20 cellular contexts compared by ENCODE assay signal in the genomic region with DNA sequence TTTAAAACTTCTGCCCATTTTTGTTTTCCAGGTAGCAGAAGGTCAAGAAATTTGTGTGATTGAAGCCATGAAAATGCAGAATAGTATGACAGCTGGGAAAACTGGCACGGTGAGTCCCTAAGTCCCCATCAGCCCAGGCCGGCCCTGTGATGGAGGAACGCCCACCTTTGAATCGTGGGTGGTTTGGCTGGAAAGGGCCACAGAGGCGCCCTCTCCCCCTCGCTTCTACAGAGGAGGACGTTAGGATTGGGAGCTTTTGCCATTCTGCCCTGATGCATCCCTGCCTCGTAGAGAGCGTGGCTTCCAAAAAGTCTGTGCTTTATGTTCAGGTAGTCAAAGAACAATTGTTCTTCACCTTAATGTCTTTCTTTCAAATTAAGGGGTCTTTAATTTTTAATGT.
DNase-seq lines count a peak whose midpoint lies in the region; ATAC-seq lines count a peak whose summit lies in the region.
"Had no signal": no experiment of that assay in that cellular context is flagged by ENCODE, and none has a peak within 500 bp of the region (broad histone marks: within the 10 kb centered on the region; RNA-seq: fewer than 3 reads in every experiment).

No MANE protein-coding gene starts in this region.

- DNase-seq in activated CD8-positive, alpha-beta memory T cell treated with anti-CD3 and anti-CD28 coated beads, Interleukin-2, amount 50 U/mL, for 48 hours, result peak; percentile 20
- DNase-seq in activated CD8-positive, alpha-beta memory T cell treated with anti-CD3 and anti-CD28 coated beads, Interleukin-2, amount 10 ng/mL, durations not matched to agents 7 days and 5 days, result no peak
- no peak for DNase-seq in T-helper 17 cell
- DNase-seq in left lobe of liver (ENCODE audit: low spot score), result peak; percentile 28
- DNase-seq in cardiac septum (ENCODE audit: low spot score), result no peak
- no peak for DNase-seq in cortex of kidney (lab: John Stamatoyannopoulos, UW)
- DNase-seq: 8988T; ACHN; AML-193; BE2C; Calu3; CD4-positive, alpha-beta memory T cell; COR-L47; DMS53; DMS79 treated with DMSO at 0.1 percent for 48 hours; GOT3; HFFc6 had no signal

- peaks cover under 1% of the 10 kb centered on the region for H3K4me1 Mint-ChIP-seq in activated CD8-positive, alpha-beta memory T cell treated with anti-CD3 and anti-CD28 coated beads, Interleukin-2, amount 10 ng/mL, durations not matched to agents 7 days and 5 days
- no peaks in the 10 kb centered on the region for H3K4me1 Mint-ChIP-seq in T-helper 17 cell

- H3K9me3 Mint-ChIP-seq in activated CD8-positive, alpha-beta memory T cell treated with anti-CD3 and anti-CD28 coated beads, Interleukin-2, amount 10 ng/mL, durations not matched to agents 7 days and 5 days (ENCODE audit: low read depth), result no peaks in the 10 kb centered on the region
- H3K9me3 Mint-ChIP-seq: CD4-positive, alpha-beta memory T cell; HFFc6 had no signal

- intact Hi-C loops in cardiac septum (cut with DNase I), result no loop called here

- H3K4me3 Mint-ChIP-seq in activated CD8-positive, alpha-beta memory T cell treated with anti-CD3 and anti-CD28 coated beads, Interleukin-2, amount 10 ng/mL, durations not matched to agents 7 days and 5 days, result no peak overlapping the region
- H3K4me3 Mint-ChIP-seq in T-helper 17 cell, result no peak overlapping the region
- H3K4me3 Mint-ChIP-seq: CD4-positive, alpha-beta memory T cell; HFFc6 had no signal

- no peaks in the 10 kb centered on the region for H3K36me3 Mint-ChIP-seq in activated CD8-positive, alpha-beta memory T cell treated with anti-CD3 and anti-CD28 coated beads, Interleukin-2, amount 10 ng/mL, durations not matched to agents 7 days and 5 days
- H3K36me3 Mint-ChIP-seq in T-helper 17 cell (ENCODE audit: low read depth), result peaks cover 5% of the 10 kb centered on the region

- H3K27ac Mint-ChIP-seq in activated CD8-positive, alpha-beta memory T cell treated with anti-CD3 and anti-CD28 coated beads, Interleukin-2, amount 10 ng/mL, durations not matched to agents 7 days and 5 days, result no peak overlapping the region
- peak overlapping the region; percentile 69 for H3K27ac Mint-ChIP-seq in T-helper 17 cell
- H3K27ac Mint-ChIP-seq: HFFc6 had no signal

- CTCF ChIA-PET in activated CD8-positive, alpha-beta memory T cell treated with anti-CD3 and anti-CD28 coated beads, Interleukin-2, amount 10 ng/mL, durations not matched to agents 7 days and 5 days (lab: Charles Lee), result interaction anchor here (1.1 to 1.3 kb wide), 2 partner anchors 13 to 14 kb away, joined by 3 read pairs; no protein-coding TSS in a partner anchor

- H3K9me3 ChIP-seq in T-helper 17 cell (ENCODE audit: control insufficient read depth, low read length, poor library complexity, severe bottlenecking), result no peaks in the 10 kb centered on the region
- H3K9me3 ChIP-seq: A549, BE2C, HAP-1 had no signal

- no peaks in the 10 kb centered on the region for H3K27me3 Mint-ChIP-seq in activated CD8-positive, alpha-beta memory T cell treated with anti-CD3 and anti-CD28 coated beads, Interleukin-2, amount 10 ng/mL, durations not matched to agents 7 days and 5 days
- H3K27me3 Mint-ChIP-seq in T-helper 17 cell, result no peaks in the 10 kb centered on the region
- H3K27me3 Mint-ChIP-seq: CD4-positive, alpha-beta memory T cell had no signal

- ATAC-seq in activated CD8-positive, alpha-beta memory T cell treated with anti-CD3 and anti-CD28 coated beads, Interleukin-2, amount 10 ng/mL, durations not matched to agents 7 days and 5 days, result no peak
- ATAC-seq in T-helper 17 cell (no peak), left lobe of liver (no peak), HG02571 (IDR thresholded peaks at IDR 0.05; ENCODE audit: unreplicated experiment) (no peak)
- ATAC-seq: A549 had no signal

Comparison
In these comparisons a context has a peak if more than half of its experiments do, and no peak if none do; other contexts are left out.
1. DNase-seq: peak in activated CD8-positive, alpha-beta memory T cell treated with anti-CD3 and anti-CD28 coated beads, Interleukin-2, amount 50 U/mL, for 48 hours (single experiment) and left lobe of liver (single experiment); none in activated CD8-positive, alpha-beta memory T cell treated with anti-CD3 and anti-CD28 coated beads, Interleukin-2, amount 10 ng/mL, durations not matched to agents 7 days and 5 days (single experiment), T-helper 17 cell (0 of 3), cardiac septum (single experiment) and cortex of kidney (single experiment).